8 cellular contexts compared by ENCODE assay signal in the genomic region with DNA sequence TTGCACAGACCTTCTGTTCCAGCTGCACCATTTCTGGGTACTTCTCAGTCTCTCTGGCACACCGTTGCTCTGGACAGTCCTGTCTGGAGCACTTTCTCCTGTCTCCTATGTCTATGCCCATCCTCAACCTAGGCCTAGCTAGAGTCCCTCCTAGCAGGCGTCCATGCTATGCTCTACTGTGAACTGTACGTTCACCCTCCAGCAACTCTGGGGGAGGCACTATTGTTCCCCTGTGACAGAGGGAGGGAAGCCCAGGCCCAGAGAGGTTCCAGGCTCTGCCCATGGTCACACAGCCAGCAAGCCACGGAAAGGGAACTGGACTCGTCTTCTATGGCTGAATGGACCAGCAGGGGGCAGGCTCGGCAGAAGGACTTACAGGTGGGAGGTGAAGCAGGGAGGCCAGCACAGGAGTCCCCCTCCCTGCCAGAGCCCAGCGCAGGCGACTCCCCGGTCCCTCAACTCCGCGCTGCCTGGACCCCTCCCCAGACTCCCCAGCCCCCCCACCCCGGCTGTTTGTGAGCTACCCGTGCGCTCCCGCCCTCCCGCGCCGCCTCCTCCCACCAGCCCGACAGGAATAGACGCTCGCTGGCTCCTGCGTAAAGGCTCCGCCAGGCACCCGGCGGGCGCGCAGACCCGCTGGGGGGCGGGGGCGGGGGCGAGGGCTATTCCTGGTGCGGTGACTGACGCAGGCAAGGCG. TPM values are rescaled to one million over a fixed set of nuclear protein-coding genes. Genes with fewer than 3 reads are reported as not detected.
DNase-seq lines count a peak whose midpoint lies in the region; ATAC-seq, FAIRE-seq and TF ChIP-seq lines count a peak whose summit lies in the region.

No MANE protein-coding gene starts in this region.

- peak; percentile 55 to 74 for ATAC-seq in A549
- ATAC-seq in aorta (ENCODE audit: low FRiP score): no peak
- no peak for ATAC-seq in HG02870 (IDR thresholded peaks at IDR 0.05; ENCODE audit: unreplicated experiment)

- H3K27me3 ChIP-seq in osteoblast (ENCODE audit: insufficient read depth, low read length): peaks cover 56% of the 10 kb centered on the region
- no peaks in the 10 kb centered on the region for H3K27me3 ChIP-seq in aorta (ENCODE audit: control insufficient read depth in 1 of 2, insufficient read depth in 2 of 2, low read length in 1 of 2)

- no peak for TF ChIP-seq EP300 in A549 (IDR thresholded peaks at IDR 0.05)

- no peak for TF ChIP-seq POLR2A in A549 (IDR thresholded peaks at IDR 0.05; ENCODE audit: low read length)

- WGBS in A549 (ENCODE audit: missing lambda C conversion rate): 6% methylated on average over 11 of the region's 34 CpGs
- 2 to 3% methylated on average over 29 to 34 of the region's 34 CpGs for WGBS in aorta, 2 donors

- TF ChIP-seq CTCF in A549 (IDR thresholded peaks at IDR 0.05) (peak; percentile 65), GM13976 (IDR thresholded peaks at IDR 0.05; ENCODE audit: borderline replicate concordance, control extremely low read depth, extremely low read depth, insufficient read depth, missing control alignments) (peak; percentile 85), osteoblast (IDR thresholded peaks at IDR 0.05; ENCODE audit: extremely low read depth, low read depth, low read length) (peak; percentile 55)

- POLR2A ChIA-PET in A549 (lab: Yijun Ruan, JAX): interaction anchor here (1.5 kb wide), 1 partner anchor 187 kb away, joined by 8 read pairs; no protein-coding TSS in a partner anchor

- H3K79me2 ChIP-seq in osteoblast (ENCODE audit: insufficient read depth, low read length): no peaks in the 10 kb centered on the region

- peak; percentile 34 to 44; a peak in 4 of 5 replicates for TF ChIP-seq RAD21 in A549 (conservative IDR thresholded peaks at IDR 0.05 in 1 of 2, IDR thresholded peaks at IDR 0.05 in 1 of 2)

- peak; percentile 43 for FAIRE-seq in A549 (lab: Jason Lieb, UNC)

- intact Hi-C loops in aorta (cut with DNase I): loop anchor here (5.0 to 10.0 kb wide), 3 partner anchors 190 to 530 kb away; no protein-coding TSS in a partner anchor

- H3K9me3 ChIP-seq in A549: no peaks in the 10 kb centered on the region
- no peaks in the 10 kb centered on the region for H3K9me3 ChIP-seq in osteoblast (ENCODE audit: low read depth, low read length)
- no peaks in the 10 kb centered on the region for H3K9me3 ChIP-seq in aorta (ENCODE audit: control insufficient read depth, low read length)

- no peak overlapping the region for H3K27ac ChIP-seq in A549
- no peak overlapping the region for H3K27ac ChIP-seq in osteoblast (ENCODE audit: low read depth, low read length)
- no peak overlapping the region for H3K27ac ChIP-seq in aorta (ENCODE audit: low read depth in 1 of 2, low read length in 2 of 2)

- H3K4me2 ChIP-seq in A549: peak overlapping the region; percentile 96; the same call in 2 of the 3 replicates
- no peak overlapping the region for H3K4me2 ChIP-seq in osteoblast (ENCODE audit: insufficient read depth, low read length)

- H3K36me3 ChIP-seq in osteoblast (ENCODE audit: insufficient read depth, low read length): no peaks in the 10 kb centered on the region
- no peaks in the 10 kb centered on the region for H3K36me3 ChIP-seq in aorta (ENCODE audit: control insufficient read depth in 1 of 2, insufficient read depth in 2 of 2, low read length in 1 of 2)

- DNase-seq in A549 (ENCODE audit: low read depth in 1 of 2, low spot score in 1 of 2) (peak; percentile 71 to 84), GM13976 (ENCODE audit: low spot score) (peak; percentile 84), NOMO-1 treated with DMSO at 0.1 percent for 48 hours (lab: John Stamatoyannopoulos, UW; ENCODE audit: unreplicated experiment) (peak; percentile 55), activated T-helper 1 cell treated with Interleukin-2 at 50 U/mL for 16 hours (ENCODE audit: low read depth) (peak; percentile 25), foreskin melanocyte (peak; percentile 39), osteoblast (ENCODE audit: insufficient read length, low spot score, missing footprints) (peak; percentile 96), aorta (peak; percentile 78 to 85)

- H3K4me1 ChIP-seq in A549: peaks cover 10% of the 10 kb centered on the region; the same call in 1 of the 3 replicates
- H3K4me1 ChIP-seq in osteoblast (ENCODE audit: insufficient read depth, low read length): peaks cover 4% of the 10 kb centered on the region
- H3K4me1 ChIP-seq in aorta (ENCODE audit: control insufficient read depth in 1 of 2, insufficient read depth in 2 of 2, low read length in 2 of 2): no peaks in the 10 kb centered on the region

- H3K4me3 ChIP-seq in A549 (no peak overlapping the region), osteoblast (ENCODE audit: insufficient read depth, low read length) (no peak overlapping the region), aorta (ENCODE audit: low read length in 2 of 2) (no peak overlapping the region)

- H2AFZ ChIP-seq in osteoblast (ENCODE audit: low read length): no peak overlapping the region

- CTCF ChIA-PET in A549 (lab: Yijun Ruan, JAX): interaction anchor here (0.6 to 9.1 kb wide), 55 partner anchors 10 to 611 kb away, joined by 3 to 271 read pairs (median 6); no protein-coding TSS in a partner anchor

- in situ Hi-C loops in GM13976 (cut with MboI; ENCODE audit: low sequenced_read_pairs, unreplicated experiment): no loop called here

- H4K20me1 ChIP-seq in osteoblast (ENCODE audit: insufficient read depth, low read length): no peaks in the 10 kb centered on the region

TF ChIP-seq in A549, 52 proteins besides CTCF, POLR2A, EP300 and RAD21:
- no peak for TF ChIP-seq CEBPB (IDR thresholded peaks at IDR 0.05)
- peak; percentile 44; the same call in 2 of the 3 replicates for TF ChIP-seq SMC3 (IDR thresholded peaks at IDR 0.05)
- TF ChIP-seq ZFP36 (IDR thresholded peaks at IDR 0.05; ENCODE audit: borderline replicate concordance, partially characterized antibody): peak; percentile 98

RNA-seq across cellular contexts. Expression of a gene that starts 1.7 kb away (rescaled TPM):
- 2.2 and 3.3 TPM in 2 replicates for polyA plus RNA-seq in A549 (2011; rRNA removed)
- 10.4 and 14.0 TPM in 2 replicates for polyA plus RNA-seq in A549 (2012; cell fraction: cytosol; rRNA removed)
- polyA plus RNA-seq in A549 (2012; cell fraction: nucleus; rRNA removed): 8.9 and 11.4 TPM in 2 replicates
- 2.9 to 3.5 TPM (median 3.3 TPM) in 3 replicates for polyA plus RNA-seq in A549 (2017; fragmentation: RNase III; extraction: RNeasy Plus Mini Kit Qiagen cat#74134 plus additional on column Dnase treatment)
- 4.1 and 4.4 TPM in 2 replicates for polyA minus RNA-seq in A549 (2011; rRNA and poly(A)+ RNA removed)
- under 0.01 and 1.1 TPM in 2 replicates for total RNA-seq in osteoblast
- 1 to 10 TPM; 1.9 to 2.1 TPM for total RNA-seq in aorta
- 1 to 10 TPM in 1 of 2 donors, under 1 TPM in 1; 0.38 to 1.0 TPM for polyA plus RNA-seq in aorta

Comparison
In these comparisons a context has a peak if more than half of its experiments do, and no peak if none do; other contexts are left out.
1. ATAC-seq: peak in A549 (2 of 2); none in aorta (single experiment) and HG02870 (single experiment).
2. DNase-seq: peak in every context shown above with its lines; median percentile 96 in osteoblast; 84 in GM13976; 82 in aorta; 78 in A549; 55 in NOMO-1 treated with DMSO at 0.1 percent for 48 hours; 39 in foreskin melanocyte; 25 in activated T-helper 1 cell treated with Interleukin-2 at 50 U/mL for 16 hours.
3. Peak in every context shown above with its lines, with median percentiles within 50 percentile points of each other: CTCF ChIP-seq.